Comparison of ENCODE assay signal across 21 cellular contexts in genomic region chr1:164609084-164609483, GRCh38. TPM values are rescaled to one million over a fixed set of nuclear protein-coding genes. Genes with fewer than 3 reads are reported as not detected.
DNase-seq lines count a peak whose midpoint lies in the region; FAIRE-seq and TF ChIP-seq lines count a peak whose summit lies in the region.
"Had no signal": no experiment of that assay in that cellular context is flagged by ENCODE, and none has a peak within 500 bp of the region (broad histone marks: within the 10 kb centered on the region; RNA-seq: fewer than 3 reads in every experiment).

No MANE protein-coding gene starts in this region.

- FAIRE-seq in urothelium cell line (lab: Jason Lieb, UNC): no peak

- no peaks in the 10 kb centered on the region for H3K36me3 ChIP-seq in esophagus muscularis mucosa
- no peaks in the 10 kb centered on the region for H3K36me3 ChIP-seq in muscle layer of colon (ENCODE audit: insufficient read depth, low read length)
- no peaks in the 10 kb centered on the region for H3K36me3 ChIP-seq in tibial artery
- H3K36me3 ChIP-seq: lower lobe of right lung, spleen had no signal

- H3K9ac ChIP-seq in muscle layer of colon (ENCODE audit: low read length): no peak overlapping the region
- H3K9ac ChIP-seq: KMS-11 had no signal

- H3K4me1 ChIP-seq in esophagus muscularis mucosa (peaks cover 61 to 99% (median 97%) of the 10 kb centered on the region in 4 donors), muscle layer of colon (ENCODE audit: insufficient read depth, low read length) (peaks cover 92% of the 10 kb centered on the region), tibial artery (peaks cover 0 to 70% (median 50%) of the 10 kb centered on the region in 4 donors)

- peak overlapping the region; percentile 42 to 72 (median 61) for H3K27ac ChIP-seq in esophagus muscularis mucosa (replicated peaks in 1 of 4)
- peak overlapping the region; percentile 25 for H3K27ac ChIP-seq in muscle layer of colon (ENCODE audit: low read depth, low read length)
- H3K27ac ChIP-seq in tibial artery: peak overlapping the region; percentile 60 to 73
- H3K27ac ChIP-seq: KMS-11, lower lobe of right lung, spleen had no signal

- 73% methylated on average over 2 of the region's 2 CpGs for WGBS in esophagus muscularis mucosa

- no peak for TF ChIP-seq POLR2A in esophagus muscularis mucosa (IDR thresholded peaks at IDR 0.05; ENCODE audit: low read depth)

- DNase-seq in NCI-H69 (lab: John Stamatoyannopoulos, UW) (peak; percentile 70), esophagus muscularis mucosa (ENCODE audit: extremely low spot score) (no peak), tibial artery (no peak), NCI-H1417 treated with DMSO at 0.1 percent for 48 hours (lab: John Stamatoyannopoulos, UW) (no peak), urothelium cell line (ENCODE audit: low spot score) (no peak)
- no peak for DNase-seq in stimulated activated CD4-positive, alpha-beta T cell treated with anti-CD3 and anti-CD28 coated beads, Interleukin-1b, Interleukin-23, amount 100 ng/mL, for 48 hours
- DNase-seq: activated CD4-positive, alpha-beta T cell treated with anti-CD3 and anti-CD28 coated beads, Interleukin-2, amount 50 U/mL, for 48 hours; activated naive CD4-positive, alpha-beta T cell treated with Interleukin-2 at 50 U/mL for 16 hours; cerebellar nuclear complex; lower lobe of right lung; naive thymus-derived CD8-positive, alpha-beta T cell; NCI-H1092 treated with DMSO at 0.1 percent for 48 hours; NCI-H748 treated with DMSO at 0.1 percent for 48 hours; OCI-M1; posterior cingulate gyrus; SIG-M5; spleen; stimulated activated CD8-positive, alpha-beta memory T cell treated with anti-CD3 and anti-CD28 coated beads, Interleukin-4, amount 100 ng/mL, for 48 hours had no signal

- H3K4me3 ChIP-seq in esophagus muscularis mucosa (no peak overlapping the region), muscle layer of colon (ENCODE audit: low read depth in 1 of 2, low read length in 2 of 2) (no peak overlapping the region), tibial artery (no peak overlapping the region)
- H3K4me3 ChIP-seq: lower lobe of right lung, spleen had no signal

- H3K27me3 ChIP-seq in esophagus muscularis mucosa: no peaks in the 10 kb centered on the region
- no peaks in the 10 kb centered on the region for H3K27me3 ChIP-seq in muscle layer of colon (ENCODE audit: control insufficient read depth in 1 of 2, insufficient read depth in 2 of 2, low read length in 2 of 2)
- H3K27me3 ChIP-seq in tibial artery: no peaks in the 10 kb centered on the region
- H3K27me3 ChIP-seq: spleen had no signal

- TF ChIP-seq EP300 in esophagus muscularis mucosa (IDR thresholded peaks at IDR 0.05): no peak

- H3K9me3 ChIP-seq in esophagus muscularis mucosa (no peaks in the 10 kb centered on the region), muscle layer of colon (ENCODE audit: low read length) (no peaks in the 10 kb centered on the region), tibial artery (no peaks in the 10 kb centered on the region)
- H3K9me3 ChIP-seq: lower lobe of right lung, spleen had no signal

- intact Hi-C loops in esophagus muscularis mucosa (cut with DNase I): no loop called here
- intact Hi-C loops in tibial artery (cut with DNase I; ENCODE audit: low total_unique reads): loop anchor here (10.0 kb wide), 1 partner anchor 164 kb away; no protein-coding TSS in a partner anchor

- no peak for TF ChIP-seq CTCF in esophagus muscularis mucosa (IDR thresholded peaks at IDR 0.05)
- TF ChIP-seq CTCF in tibial artery (IDR thresholded peaks at IDR 0.05): no peak

RNA-seq across cellular contexts. Expression of gene PBX1, which starts 50.1 kb away (rescaled TPM):
- 100 to 1,000 TPM in 2 of 4 donors, 10 to 100 TPM in 2; 89.6 to 138 (median 112) TPM for total RNA-seq in esophagus muscularis mucosa
- total RNA-seq: T-helper 2 cell treated with Interferon-gamma antibody and Interleukin-4, amounts not matched to agents 100 ng/mL and 5 ng/mL, for 36 hours had no signal
